Comparison of ENCODE assay signal across 3 cellular contexts in genomic region chr4:1031346-1031745, GRCh38.
"Had no signal": no experiment of that assay in that cellular context is flagged by ENCODE, and none has a peak within 500 bp of the region (broad histone marks: within the 10 kb centered on the region; RNA-seq: fewer than 3 reads in every experiment).

No MANE protein-coding gene starts in this region.

- ATAC-seq: GM12878 had no signal

- DNase-seq: GDM1, GF-D8 had no signal

- H3K4me3 ChIP-seq: GM12878 had no signal
